28 cellular contexts compared by ENCODE assay signal in the genomic region with DNA sequence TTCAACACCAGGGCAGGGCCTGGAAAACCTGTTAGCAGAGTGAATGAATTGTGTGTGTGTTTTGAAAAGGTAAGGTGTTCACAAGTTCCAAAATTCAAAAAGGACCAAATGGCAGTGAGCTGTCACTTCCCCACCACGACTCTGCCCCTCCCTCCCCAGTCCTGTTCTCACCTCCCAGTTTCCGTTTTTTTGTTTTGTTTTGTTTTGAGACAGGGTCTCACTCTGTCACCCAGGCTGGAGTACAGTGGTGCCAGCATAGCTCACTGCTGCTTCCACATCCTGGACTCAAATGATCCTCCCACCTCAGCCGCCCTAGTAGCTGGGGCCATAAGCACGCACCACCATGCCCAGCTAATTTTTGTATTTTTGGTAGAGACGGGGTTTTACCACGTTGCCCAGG. TPM values are rescaled to one million over a fixed set of nuclear protein-coding genes. Genes with fewer than 3 reads are reported as not detected.
DNase-seq lines count a peak whose midpoint lies in the region; ATAC-seq, FAIRE-seq and TF ChIP-seq lines count a peak whose summit lies in the region.
"Had no signal": no experiment of that assay in that cellular context is flagged by ENCODE, and none has a peak within 500 bp of the region (broad histone marks: within the 10 kb centered on the region; RNA-seq: fewer than 3 reads in every experiment).

No MANE protein-coding gene starts in this region.

- ATAC-seq in GM21723 (IDR thresholded peaks at IDR 0.05; ENCODE audit: unreplicated experiment), result no peak
- no peak for ATAC-seq in foreskin keratinocyte
- ATAC-seq: HCT116; psoas muscle; stimulated activated naive CD8-positive, alpha-beta T cell treated with anti-CD3 and anti-CD28 coated beads, Interleukin-15, Interleukin-2, amounts not matched to agents 100 U/mL and 50 U/mL, for 24 hours had no signal

- no peak for DNase-seq in activated CD4-positive, alpha-beta T cell treated with anti-CD3 and anti-CD28 coated beads, Interleukin-2, amount 10 ng/mL, durations not matched to agents 24 days and 14 days
- no peak for DNase-seq in activated CD4-positive, alpha-beta T cell treated with anti-CD3 and anti-CD28 coated beads, Interleukin-2, amount 50 U/mL, for 48 hours
- no peak for DNase-seq in H1 (ENCODE audit: low read depth in 1 of 2, low spot score in 2 of 2)
- no peak for DNase-seq in SJCRH30
- DNase-seq in foreskin keratinocyte, result no peak
- DNase-seq: activated CD4-positive, alpha-beta T cell treated with anti-CD3 and anti-CD28 coated beads for 1 hour; activated effector memory CD4-positive, alpha-beta T cell treated with Interleukin-2 at 50 U/mL for 16 hours; AML-193; DMS153; NCI-H1105 treated with DMSO at 0.1 percent for 48 hours; NCI-H2029; NCI-H526; nucleus accumbens; psoas muscle; sigmoid colon; stimulated activated naive CD8-positive, alpha-beta T cell treated with anti-CD3 and anti-CD28 coated beads, Interleukin-15, Interleukin-2, amounts not matched to agents 100 U/mL and 50 U/mL, for 24 hours had no signal

- 84% methylated on average over 6 of the region's 6 CpGs; no CpG with 5 or more reads in 1 of the 2 experiments for WGBS in H1 (ENCODE audit: extremely low coverage in 1 of 2, insufficient coverage in 1 of 2, insufficient read length in 1 of 2, insufficient replicate concordance in 2 of 2, low coverage in 1 of 2, low lambda C conversion rate in 2 of 2, missing lambda C conversion rate in 1 of 2), 2 experiments

- 0 out of 2 replicates have a peak overlapping the region, but pooled peaks have one; percentile 61 for H2BK15ac ChIP-seq in H1 (ENCODE audit: low read length)

- no peaks in the 10 kb centered on the region for H3K79me2 ChIP-seq in OCI-LY3 (ENCODE audit: low read length)
- no peaks in the 10 kb centered on the region for H3K79me2 ChIP-seq in H1 (ENCODE audit: control insufficient read depth in 1 of 2, insufficient read depth in 2 of 2, low read length in 2 of 2)

- H4K20me1 ChIP-seq in OCI-LY3 (ENCODE audit: insufficient read depth, low read length), result no peaks in the 10 kb centered on the region
- no peaks in the 10 kb centered on the region for H4K20me1 ChIP-seq in H1 (replicated peaks in 1 of 2; ENCODE audit: control insufficient read depth in 1 of 2, insufficient read depth in 2 of 2, low read length in 2 of 2)

- no peaks in the 10 kb centered on the region for H3K36me3 Mint-ChIP-seq in activated CD4-positive, alpha-beta T cell treated with anti-CD3 and anti-CD28 coated beads, Interleukin-2, amount 10 ng/mL, durations not matched to agents 24 days and 14 days (ENCODE audit: low read depth)
- H3K36me3 Mint-ChIP-seq: brain had no signal

- intact Hi-C loops in activated CD4-positive, alpha-beta T cell treated with anti-CD3 and anti-CD28 coated beads, Interleukin-2, amount 10 ng/mL, durations not matched to agents 24 days and 14 days (cut with micrococcal nuclease), result no loop called here

- no peak overlapping the region for H4K91ac ChIP-seq in H1 (replicated peaks; ENCODE audit: insufficient read length, low read length)

- no peak for FAIRE-seq in H1 (lab: Jason Lieb, UNC)
- FAIRE-seq: A204.1, endothelial cell of umbilical vein, TTC549 had no signal

- no peak overlapping the region for H3K14ac ChIP-seq in H1 (ENCODE audit: insufficient read length)

- peak overlapping the region; percentile 9 for H3K4me3 Mint-ChIP-seq in activated CD4-positive, alpha-beta T cell treated with anti-CD3 and anti-CD28 coated beads, Interleukin-2, amount 10 ng/mL, durations not matched to agents 24 days and 14 days
- H3K4me3 Mint-ChIP-seq: brain had no signal

- no peak for TF ChIP-seq POLR2A in H1 (IDR thresholded peaks at IDR 0.05; ENCODE audit: control extremely low read depth in 1 of 2, low read depth in 2 of 2, low read length in 2 of 2)

- CTCF ChIA-PET in H1 (lab: Charles Lee; ENCODE audit: partially characterized antibody), result interaction anchor here (0.8 to 20.6 kb wide), 14 partner anchors 10 to 157 kb away, joined by 3 to 468 read pairs (median 4); partner anchors contain the start of gene NECTIN2

- H2BK120ac ChIP-seq in H1 (replicated peaks; ENCODE audit: low read depth, low read length), result no peak overlapping the region

- H2AFZ ChIP-seq in OCI-LY3 (ENCODE audit: low read depth, low read length) (peak overlapping the region; percentile 82; the same call in 1 of the 2 replicates), H1 (ENCODE audit: low read length) (no peak overlapping the region)

- H3K4me2 ChIP-seq in OCI-LY3 (ENCODE audit: low read length) (peak overlapping the region; percentile 42), H1 (ENCODE audit: insufficient read depth in 1 of 2, low read depth in 2 of 2, low read length in 2 of 2) (no peak overlapping the region)

- H3K56ac ChIP-seq in H1 (replicated peaks; ENCODE audit: insufficient read length, low read depth, low read length), result no peak overlapping the region

- H3K79me1 ChIP-seq in H1 (ENCODE audit: low read depth, low read length), result no peaks in the 10 kb centered on the region

- no peak for TF ChIP-seq CTCF in 22Rv1 (IDR thresholded peaks at IDR 0.05)
- no peak for TF ChIP-seq CTCF in OCI-LY3 (IDR thresholded peaks at IDR 0.05; ENCODE audit: low read depth, low read length)
- no peak for TF ChIP-seq CTCF in H1 (IDR thresholded peaks at IDR 0.05; ENCODE audit: control extremely low read depth in 1 of 3, insufficient read depth in 1 of 3, low read depth in 1 of 3, low read length in 3 of 3)
- TF ChIP-seq CTCF in foreskin keratinocyte (conservative IDR thresholded peaks at IDR 0.05), result no peak

- H2BK12ac ChIP-seq in H1 (ENCODE audit: low read depth, low read length), result no peak overlapping the region

- no peak overlapping the region for H4K8ac ChIP-seq in H1 (ENCODE audit: extremely low read depth, insufficient read depth, low read length)

- H3K4ac ChIP-seq in H1 (replicated peaks; ENCODE audit: insufficient read length, low read depth, low read length), result no peak overlapping the region

- H2BK5ac ChIP-seq in H1 (ENCODE audit: low read depth, low read length), result no peak overlapping the region

- peaks cover 2% of the 10 kb centered on the region for H3K27me3 Mint-ChIP-seq in activated CD4-positive, alpha-beta T cell treated with anti-CD3 and anti-CD28 coated beads, Interleukin-2, amount 10 ng/mL, durations not matched to agents 24 days and 14 days

- H3K23me2 ChIP-seq in H1 (ENCODE audit: low read depth, low read length), result no peaks in the 10 kb centered on the region

- H3K36me3 ChIP-seq in OCI-LY3 (replicated peaks; ENCODE audit: low read depth, low read length), result no peaks in the 10 kb centered on the region
- no peaks in the 10 kb centered on the region for H3K36me3 ChIP-seq in H1 (ENCODE audit: control insufficient read depth in 2 of 4, insufficient read depth in 4 of 4, low read length in 3 of 4)
- no peaks in the 10 kb centered on the region for H3K36me3 ChIP-seq in SJCRH30
- H3K36me3 ChIP-seq: sigmoid colon, SJSA1 had no signal

- H2AK5ac ChIP-seq in H1 (ENCODE audit: low read depth, low read length), result no peak overlapping the region

- no peak for TF ChIP-seq RAD21 in H1 (IDR thresholded peaks at IDR 0.05 in 1 of 2, conservative IDR thresholded peaks at IDR 0.05 in 1 of 2; ENCODE audit: low read depth in 2 of 2, low read length in 2 of 2)

- no peak overlapping the region for H3K27ac Mint-ChIP-seq in activated CD4-positive, alpha-beta T cell treated with anti-CD3 and anti-CD28 coated beads, Interleukin-2, amount 10 ng/mL, durations not matched to agents 24 days and 14 days

- POLR2A ChIA-PET in H1 (lab: Charles Lee; ENCODE audit: partially characterized antibody), result interaction anchor here (0.6 to 2.3 kb wide), 4 partner anchors 10 to 23 kb away, joined by 3 to 4 read pairs (median 3); partner anchors contain the start of gene BCL3

- peaks cover 25% of the 10 kb centered on the region for H3K27me3 ChIP-seq in OCI-LY3 (ENCODE audit: low read depth, low read length)
- H3K27me3 ChIP-seq in H1 (replicated peaks in 1 of 4; ENCODE audit: control insufficient read depth in 3 of 4, extremely low read depth in 1 of 4, insufficient read depth in 3 of 4, low read length in 3 of 4), result no peaks in the 10 kb centered on the region; a peak in 1 of 7 replicates
- H3K27me3 ChIP-seq in SJCRH30, result peaks cover 3% of the 10 kb centered on the region; the same call in 1 of the 2 replicates
- no peaks in the 10 kb centered on the region for H3K27me3 ChIP-seq in foreskin keratinocyte
- H3K27me3 ChIP-seq: sigmoid colon, SJSA1 had no signal

- no peak overlapping the region for H3K18ac ChIP-seq in H1 (ENCODE audit: extremely low read depth, low read length)

- H3K4me3 ChIP-seq in OCI-LY3 (ENCODE audit: low read length) (peak overlapping the region; percentile 14), H1 (ENCODE audit: extremely low read depth in 1 of 4, insufficient read depth in 2 of 4, low read depth in 3 of 4, low read length in 4 of 4) (no peak overlapping the region), SJCRH30 (no peak overlapping the region)
- H3K4me3 ChIP-seq: psoas muscle, sigmoid colon, SJSA1 had no signal

- H3K27ac ChIP-seq in 22Rv1 (0 out of 2 replicates have a peak overlapping the region, but pooled peaks have one; percentile 4), OCI-LY3 (ENCODE audit: low read length) (no peak overlapping the region), H1 (ENCODE audit: low read depth, low read length) (no peak overlapping the region), SJCRH30 (no peak overlapping the region), foreskin keratinocyte (no peak overlapping the region)
- H3K27ac ChIP-seq: psoas muscle, sigmoid colon, SJSA1 had no signal

- H3K9ac ChIP-seq in OCI-LY3 (ENCODE audit: low read length), result no peak overlapping the region
- no peak overlapping the region for H3K9ac ChIP-seq in H1 (replicated peaks in 1 of 4; ENCODE audit: extremely low read depth in 1 of 4, low read depth in 3 of 4, low read length in 3 of 4)

- no peak for TF ChIP-seq EP300 in H1 (IDR thresholded peaks at IDR 0.05; ENCODE audit: borderline replicate concordance in 1 of 2, low read depth in 2 of 2, low read length in 2 of 2)

- H3K9me3 ChIP-seq in OCI-LY3 (ENCODE audit: insufficient read depth, low read length), result no peaks in the 10 kb centered on the region
- H3K9me3 ChIP-seq in H1 (ENCODE audit: insufficient read depth in 2 of 2, low read depth in 1 of 2, low read length in 1 of 2), result no peaks in the 10 kb centered on the region
- H3K9me3 ChIP-seq in SJCRH30 (replicated peaks), result no peaks in the 10 kb centered on the region
- H3K9me3 ChIP-seq: psoas muscle, sigmoid colon, SJSA1 had no signal

- H4K5ac ChIP-seq in H1 (ENCODE audit: insufficient read length, low read depth, low read length), result no peak overlapping the region

- H3K4me1 ChIP-seq in OCI-LY3 (ENCODE audit: low read length) (peaks cover 26% of the 10 kb centered on the region), H1 (replicated peaks in 1 of 4; ENCODE audit: control insufficient read depth in 3 of 4, insufficient read depth in 4 of 4, low read length in 3 of 4) (no peaks in the 10 kb centered on the region), SJCRH30 (peaks cover 3% of the 10 kb centered on the region; the same call in 1 of the 2 replicates), foreskin keratinocyte (no peaks in the 10 kb centered on the region)

- H3K9me3 Mint-ChIP-seq in activated CD4-positive, alpha-beta T cell treated with anti-CD3 and anti-CD28 coated beads, Interleukin-2, amount 10 ng/mL, durations not matched to agents 24 days and 14 days, result no peaks in the 10 kb centered on the region

- H3K4me1 Mint-ChIP-seq in activated CD4-positive, alpha-beta T cell treated with anti-CD3 and anti-CD28 coated beads, Interleukin-2, amount 10 ng/mL, durations not matched to agents 24 days and 14 days, result peaks cover 31% of the 10 kb centered on the region

- no peak overlapping the region for H2BK20ac ChIP-seq in H1 (ENCODE audit: low read length)

- H3K23ac ChIP-seq in H1 (ENCODE audit: insufficient read length), result no peak overlapping the region

RNA-seq across cellular contexts. Expression of gene BCL3, which starts 20.3 kb away (rescaled TPM):
- 66.3 and 73.1 TPM in 2 replicates for total RNA-seq in activated CD4-positive, alpha-beta T cell treated with anti-CD3 and anti-CD28 coated beads, Interleukin-2, amount 10 ng/mL, durations not matched to agents 24 days and 14 days
- total RNA-seq in H1 (2021; fragmentation: NEBNext Ultra II Directional; extraction: Animal tissue kit (Norgen Biotek cat#: 25700)), result 1.7 and 2.4 TPM in 2 replicates
- polyA plus RNA-seq in H1 (2011; rRNA removed) (0.88 and 3.0 TPM in 2 replicates), foreskin keratinocyte (6.8 and 8.8 TPM in 2 replicates)
- 1.5 TPM for polyA plus RNA-seq in H1 (2011; cell fraction: cytosol; rRNA removed)
- polyA plus RNA-seq in H1 (2011; cell fraction: nucleus; rRNA removed), result 2.2 TPM
- polyA plus RNA-seq in H1 (2012, experiment 1 of 2), result 1.7 to 3.7 TPM (median 2.5 TPM) in 4 replicates
- 2.0 TPM for polyA plus RNA-seq in H1 (2012, experiment 2 of 2)
- polyA plus RNA-seq in H1 (2013, experiment 1 of 2), result 2.5 TPM
- polyA plus RNA-seq in H1 (2013, experiment 2 of 2), result 3.0 TPM
- 0.24 and 0.28 TPM in 2 replicates for polyA minus RNA-seq in H1 (2011; rRNA and poly(A)+ RNA removed)
- polyA minus RNA-seq in H1 (2011; cell fraction: cytosol; rRNA and poly(A)+ RNA removed), result 2.6 TPM
- polyA minus RNA-seq in H1 (2011; cell fraction: nucleus; rRNA and poly(A)+ RNA removed), result 1.2 TPM
- total RNA-seq in SJCRH30 (2014; rRNA removed; shearing (Covaris generic)), result 7.3 and 10.0 TPM in 2 replicates
- 3.5 and 5.2 TPM in 2 replicates for total RNA-seq in foreskin keratinocyte

RNA-seq across cellular contexts. Expression of gene CEACAM16, which starts 29.2 kb away (rescaled TPM):
- not detected in 2 replicates for total RNA-seq in activated CD4-positive, alpha-beta T cell treated with anti-CD3 and anti-CD28 coated beads, Interleukin-2, amount 10 ng/mL, durations not matched to agents 24 days and 14 days
- total RNA-seq in H1 (2021; fragmentation: NEBNext Ultra II Directional; extraction: Animal tissue kit (Norgen Biotek cat#: 25700)), result not detected in 2 replicates
- polyA plus RNA-seq in H1 (2011; rRNA removed), result not detected in 2 replicates
- not detected for polyA plus RNA-seq in H1 (2011; cell fraction: cytosol; rRNA removed)
- polyA plus RNA-seq in H1 (2011; cell fraction: nucleus; rRNA removed), result not detected
- not detected in 4 replicates for polyA plus RNA-seq in H1 (2012, experiment 1 of 2)
- polyA plus RNA-seq in H1 (2012, experiment 2 of 2), result not detected
- polyA plus RNA-seq in H1 (2013, experiment 1 of 2), result not detected
- not detected for polyA plus RNA-seq in H1 (2013, experiment 2 of 2)
- polyA minus RNA-seq in H1 (2011; rRNA and poly(A)+ RNA removed), result not detected in 2 replicates
- polyA minus RNA-seq in H1 (2011; cell fraction: cytosol; rRNA and poly(A)+ RNA removed), result not detected
- polyA minus RNA-seq in H1 (2011; cell fraction: nucleus; rRNA and poly(A)+ RNA removed), result not detected
- total RNA-seq in SJCRH30 (2014; rRNA removed; shearing (Covaris generic)), result 0.18 and 0.73 TPM in 2 replicates
- not detected in 2 replicates for total RNA-seq in foreskin keratinocyte
- not detected in 2 replicates for polyA plus RNA-seq in foreskin keratinocyte
- total RNA-seq: cerebellum, endothelial cell of umbilical vein, G401, M059J, psoas muscle, sigmoid colon, SJSA1 had no signal
- polyA plus RNA-seq: endothelial cell of umbilical vein, sigmoid colon had no signal

RNA-seq across cellular contexts. Expression of gene CBLC, which starts 49.5 kb away (rescaled TPM):
- total RNA-seq in activated CD4-positive, alpha-beta T cell treated with anti-CD3 and anti-CD28 coated beads, Interleukin-2, amount 10 ng/mL, durations not matched to agents 24 days and 14 days, result not detected in 2 replicates
- total RNA-seq in H1 (2021; fragmentation: NEBNext Ultra II Directional; extraction: Animal tissue kit (Norgen Biotek cat#: 25700)), result 17.4 and 19.2 TPM in 2 replicates
- 35.7 and 53.4 TPM in 2 replicates for polyA plus RNA-seq in H1 (2011; rRNA removed)
- 29.6 TPM for polyA plus RNA-seq in H1 (2011; cell fraction: cytosol; rRNA removed)
- 73.8 TPM for polyA plus RNA-seq in H1 (2011; cell fraction: nucleus; rRNA removed)
- 10.4 to 27.8 TPM (median 20.4 TPM) in 4 replicates for polyA plus RNA-seq in H1 (2012, experiment 1 of 2)
- polyA plus RNA-seq in H1 (2012, experiment 2 of 2), result 14.5 TPM
- 15.0 TPM for polyA plus RNA-seq in H1 (2013, experiment 1 of 2)
- polyA plus RNA-seq in H1 (2013, experiment 2 of 2), result 13.7 TPM
- polyA minus RNA-seq in H1 (2011; rRNA and poly(A)+ RNA removed), result 20.2 and 26.7 TPM in 2 replicates
- 23.1 TPM for polyA minus RNA-seq in H1 (2011; cell fraction: cytosol; rRNA and poly(A)+ RNA removed)
- polyA minus RNA-seq in H1 (2011; cell fraction: nucleus; rRNA and poly(A)+ RNA removed), result 37.0 TPM
- total RNA-seq in SJCRH30 (2014; rRNA removed; shearing (Covaris generic)), result not detected in 2 replicates
- 40.5 and 44.8 TPM in 2 replicates for total RNA-seq in foreskin keratinocyte
- 46.3 and 46.9 TPM in 2 replicates for polyA plus RNA-seq in foreskin keratinocyte
- total RNA-seq: endothelial cell of umbilical vein, G401, M059J, sigmoid colon, SJSA1 had no signal

RNA-seq across cellular contexts. Expression of gene CEACAM19, which starts 56.9 kb away (rescaled TPM):
- total RNA-seq in activated CD4-positive, alpha-beta T cell treated with anti-CD3 and anti-CD28 coated beads, Interleukin-2, amount 10 ng/mL, durations not matched to agents 24 days and 14 days, result 0.86 and 1.2 TPM in 2 replicates
- 2.7 and 3.1 TPM in 2 replicates for total RNA-seq in H1 (2021; fragmentation: NEBNext Ultra II Directional; extraction: Animal tissue kit (Norgen Biotek cat#: 25700))
- polyA plus RNA-seq in H1 (2011; rRNA removed), result 3.4 and 4.0 TPM in 2 replicates
- polyA plus RNA-seq in H1 (2011; cell fraction: cytosol; rRNA removed), result 2.4 TPM
- polyA plus RNA-seq in H1 (2011; cell fraction: nucleus; rRNA removed), result 10.2 TPM
- 2.8 to 5.3 TPM (median 3.6 TPM) in 4 replicates for polyA plus RNA-seq in H1 (2012, experiment 1 of 2)
- 1.6 TPM for polyA plus RNA-seq in H1 (2012, experiment 2 of 2)
- polyA plus RNA-seq in H1 (2013, experiment 1 of 2), result 1.9 TPM
- polyA plus RNA-seq in H1 (2013, experiment 2 of 2), result 1.6 TPM
- polyA minus RNA-seq in H1 (2011; rRNA and poly(A)+ RNA removed), result 1.5 and 4.7 TPM in 2 replicates
- 2.1 TPM for polyA minus RNA-seq in H1 (2011; cell fraction: cytosol; rRNA and poly(A)+ RNA removed)
- 3.5 TPM for polyA minus RNA-seq in H1 (2011; cell fraction: nucleus; rRNA and poly(A)+ RNA removed)
- total RNA-seq in SJCRH30 (2014; rRNA removed; shearing (Covaris generic)), result 2.4 and 2.5 TPM in 2 replicates
- 1.5 and 2.3 TPM in 2 replicates for total RNA-seq in foreskin keratinocyte
- polyA plus RNA-seq in foreskin keratinocyte, result 2.8 and 4.3 TPM in 2 replicates

Comparison
In these comparisons a context has a peak if more than half of its experiments do, and no peak if none do; other contexts are left out.
1. RNA of gene CBLC, which starts 49.5 kb away (total RNA-seq): 40.5 to 44.8 TPM in foreskin keratinocyte and 17.4 to 19.2 TPM in H1; not detected in activated CD4-positive, alpha-beta T cell treated with anti-CD3 and anti-CD28 coated beads, Interleukin-2, amount 10 ng/mL, durations not matched to agents 24 days and 14 days and not detected in SJCRH30; every median in the first group is over 10 times any median in the second.